Comparison of ENCODE assay signal across 28 cellular contexts in the genomic region with DNA sequence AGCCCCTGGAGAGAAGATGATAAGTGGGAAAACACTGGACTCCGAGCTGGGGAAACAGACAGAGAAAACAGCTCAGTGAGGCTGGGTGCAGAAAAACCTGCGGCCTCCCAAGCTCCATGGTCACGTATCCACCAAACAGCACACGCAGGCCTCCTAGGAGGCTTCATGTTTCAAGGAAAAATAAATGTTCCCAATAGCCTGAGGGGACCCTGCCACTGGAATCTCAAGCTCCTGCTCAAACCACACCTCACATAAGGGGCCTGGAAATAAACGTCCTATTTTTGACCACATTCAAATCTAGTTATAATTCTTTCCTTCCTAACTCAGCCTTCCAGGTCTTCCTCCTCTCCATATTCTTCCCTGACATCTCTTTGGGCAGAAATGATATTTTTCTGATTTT.
"Had no signal": no experiment of that assay in that cellular context is flagged by ENCODE, and none has a peak within 500 bp of the region (broad histone marks: within the 10 kb centered on the region; RNA-seq: fewer than 3 reads in every experiment).

No MANE protein-coding gene starts in this region.

- H3K36me3 ChIP-seq: gastrocnemius medialis, pancreas, right lobe of liver, thyroid gland, vagina had no signal

- H3K4me3 ChIP-seq: dorsolateral prefrontal cortex, gastrocnemius medialis, heart left ventricle, hepatocyte, left lung, mucosa of descending colon, pancreas, right lobe of liver, smooth muscle cell, stomach, thyroid gland, vagina had no signal

- ATAC-seq: esophagus mucosa; gastrocnemius medialis; heart left ventricle; left cardiac atrium; left lung; mucosa of descending colon; naive thymus-derived CD4-positive, alpha-beta T cell; pancreas; right lobe of liver; stimulated activated effector memory CD8-positive, alpha-beta T cell treated with anti-CD3 and anti-CD28 coated beads, Interleukin-12 subunit alpha, Interleukin-12 subunit beta, amount 100 ng/mL, for 72 hours had no signal

- H3K27me3 Mint-ChIP-seq: naive thymus-derived CD4-positive, alpha-beta T cell had no signal

- DNase-seq: dorsolateral prefrontal cortex; effector CD4-positive, alpha-beta T cell; endodermal cell; foreskin fibroblast; gastrocnemius medialis; heart left ventricle; left cardiac atrium; left lung; mesenchymal stem cell; mucosa of descending colon; naive thymus-derived CD4-positive, alpha-beta T cell; occipital lobe; pancreas; right lobe of liver; stimulated activated CD4-positive, alpha-beta T cell treated with anti-CD3 and anti-CD28 coated beads, Interleukin-12 subunit alpha, Interleukin-12 subunit beta, amount 100 ng/mL, for 4 hours; stimulated activated CD4-positive, alpha-beta T cell treated with anti-CD3 and anti-CD28 coated beads, Interleukin-1b, Interleukin-23, amount 100 ng/mL, for 48 hours; stimulated activated CD4-positive, alpha-beta T cell treated with anti-CD3 and anti-CD28 coated beads, Interleukin-4, amount 100 ng/mL, for 1 hour; stimulated activated naive CD4-positive, alpha-beta T cell treated with Interleukin-2 at 50 U/mL for 16 hours; stomach; thyroid gland had no signal

- H3K9me3 Mint-ChIP-seq: endodermal cell; nephron; stimulated activated effector memory CD8-positive, alpha-beta T cell treated with anti-CD3 and anti-CD28 coated beads, Interleukin-12 subunit alpha, Interleukin-12 subunit beta, amount 100 ng/mL, for 72 hours had no signal

- H3K4me1 ChIP-seq: gastrocnemius medialis, heart left ventricle, left lung, pancreas, right lobe of liver, stomach, thyroid gland, vagina had no signal

- H3K4me1 Mint-ChIP-seq: endodermal cell; mesothelial cell of epicardium; nephron; stimulated activated effector memory CD8-positive, alpha-beta T cell treated with anti-CD3 and anti-CD28 coated beads, Interleukin-12 subunit alpha, Interleukin-12 subunit beta, amount 100 ng/mL, for 72 hours had no signal

- H3K27ac ChIP-seq: dorsolateral prefrontal cortex, epithelial cell of prostate, gastrocnemius medialis, heart left ventricle, hepatocyte, left lung, pancreas, right lobe of liver, stomach, thyroid gland, vagina had no signal

- H3K27me3 ChIP-seq: dorsolateral prefrontal cortex, gastrocnemius medialis, heart left ventricle, hepatocyte, left lung, pancreas, right lobe of liver, stomach, thyroid gland, vagina had no signal

- H3K27ac Mint-ChIP-seq: endodermal cell; mesothelial cell of epicardium; stimulated activated effector memory CD8-positive, alpha-beta T cell treated with anti-CD3 and anti-CD28 coated beads, Interleukin-12 subunit alpha, Interleukin-12 subunit beta, amount 100 ng/mL, for 72 hours had no signal

- H3K9me3 ChIP-seq: gastrocnemius medialis, heart left ventricle, left lung, mucosa of descending colon, pancreas, right lobe of liver, stomach, thyroid gland, vagina had no signal

- H3K4me3 Mint-ChIP-seq: endodermal cell; mesothelial cell of epicardium; naive thymus-derived CD4-positive, alpha-beta T cell; nephron; stimulated activated effector memory CD8-positive, alpha-beta T cell treated with anti-CD3 and anti-CD28 coated beads, Interleukin-12 subunit alpha, Interleukin-12 subunit beta, amount 100 ng/mL, for 72 hours had no signal
